ENCODE assay signal across 1 cellular context in genomic region chr11:58845342-58845741, GRCh38.
TF ChIP-seq lines count a peak whose summit lies in the region.

No MANE protein-coding gene starts in this region.

TF ChIP-seq in GM12878, 131 proteins besides CTCF, POLR2A, EP300 and RAD21 (continued from another document):
- no peak for TF ChIP-seq SKIL (IDR thresholded peaks at IDR 0.05; ENCODE audit: low read depth, poor library complexity, severe bottlenecking)
- TF ChIP-seq MXI1 (IDR thresholded peaks at IDR 0.05; ENCODE audit: low read depth, low read length) = no peak
- TF ChIP-seq TCF3 (IDR thresholded peaks at IDR 0.05; ENCODE audit: borderline replicate concordance, insufficient read depth, low read depth, low read length) = no peak
- TF ChIP-seq HDAC6 (IDR thresholded peaks at IDR 0.05; ENCODE audit: unreplicated experiment) = no peak
- no peak for TF ChIP-seq USF2 (IDR thresholded peaks at IDR 0.05; ENCODE audit: borderline replicate concordance, low read depth, low read length)
- TF ChIP-seq IRF5 (IDR thresholded peaks at IDR 0.05; ENCODE audit: borderline replicate concordance) = no peak
